18 cellular contexts compared by ENCODE assay signal in the genomic region with DNA sequence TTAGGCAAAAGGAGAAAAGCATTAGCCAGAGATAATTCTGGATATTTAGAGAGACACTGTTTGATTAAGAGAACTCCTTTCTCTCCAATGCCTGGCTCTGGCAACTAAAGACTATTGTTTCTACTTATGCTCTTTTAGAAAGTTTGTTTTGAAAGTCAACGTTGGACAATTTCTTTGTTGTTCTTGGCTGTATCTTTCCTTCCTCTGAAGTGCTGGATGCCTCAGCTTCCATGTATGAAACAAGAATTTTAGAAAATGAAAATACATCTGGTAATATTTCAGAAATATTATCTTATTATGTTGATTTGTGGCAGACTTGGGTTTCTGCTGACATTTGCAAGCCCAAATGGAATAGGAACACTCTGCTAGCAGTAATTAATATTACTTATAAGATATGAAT.
DNase-seq lines count a peak whose midpoint lies in the region; ATAC-seq, FAIRE-seq and TF ChIP-seq lines count a peak whose summit lies in the region.
"Had no signal": no experiment of that assay in that cellular context is flagged by ENCODE, and none has a peak within 500 bp of the region (broad histone marks: within the 10 kb centered on the region; RNA-seq: fewer than 3 reads in every experiment).

No MANE protein-coding gene starts in this region.

- intact Hi-C loops in Right ventricle myocardium inferior (cut with DNase I): no loop called here
- intact Hi-C loops in cardiac septum (cut with DNase I): no loop called here

- peak; percentile 20 for FAIRE-seq in urothelium cell line (lab: Jason Lieb, UNC)
- FAIRE-seq: A549, D721Med, G401.6, GM12891, GM18507, H54 had no signal

- H3K4me3 ChIP-seq in choroid plexus epithelial cell (ENCODE audit: low read depth, low read length) (no peak overlapping the region), fibroblast of the aortic adventitia (ENCODE audit: low read depth, low read length) (no peak overlapping the region)
- H3K4me3 ChIP-seq: A549, GM23338 had no signal

- ATAC-seq in Right ventricle myocardium inferior: peak; percentile 55
- ATAC-seq: A549, GM23338 had no signal

- TF ChIP-seq CTCF in choroid plexus epithelial cell (conservative IDR thresholded peaks at IDR 0.05; ENCODE audit: low read depth, low read length) (no peak), fibroblast of the aortic adventitia (IDR thresholded peaks at IDR 0.05; ENCODE audit: insufficient read depth, low read length) (no peak), GM13977 (IDR thresholded peaks at IDR 0.05; ENCODE audit: extremely low read depth, insufficient read depth, missing control alignments) (no peak)

- DNase-seq in Right ventricle myocardium inferior (ENCODE audit: missing footprints) (no peak), cardiac septum (ENCODE audit: low spot score) (no peak), choroid plexus epithelial cell (ENCODE audit: low read depth) (peak; percentile 5), fibroblast of the aortic adventitia (ENCODE audit: low read depth) (peak; percentile 19), urothelium cell line (ENCODE audit: low spot score) (no peak), GM13977 (ENCODE audit: low spot score) (no peak), SHP77 (lab: John Stamatoyannopoulos, UW) (no peak)
- DNase-seq: AML-193; Caco-2; CD4-positive, alpha-beta T cell; HCEC 1CT had no signal

- in situ Hi-C loops in GM13977 (cut with MboI; ENCODE audit: low pct_unique_long_range_greater_than_20kb, low sequenced_read_pairs, unreplicated experiment): no loop called here

Comparison
In these comparisons a context has a peak if more than half of its experiments do, and no peak if none do; other contexts are left out.
1. DNase-seq: peak in choroid plexus epithelial cell (single experiment) and fibroblast of the aortic adventitia (single experiment); none in Right ventricle myocardium inferior (single experiment), cardiac septum (single experiment), urothelium cell line (single experiment), GM13977 (single experiment) and SHP77 (0 of 2).